In the genomic region with DNA sequence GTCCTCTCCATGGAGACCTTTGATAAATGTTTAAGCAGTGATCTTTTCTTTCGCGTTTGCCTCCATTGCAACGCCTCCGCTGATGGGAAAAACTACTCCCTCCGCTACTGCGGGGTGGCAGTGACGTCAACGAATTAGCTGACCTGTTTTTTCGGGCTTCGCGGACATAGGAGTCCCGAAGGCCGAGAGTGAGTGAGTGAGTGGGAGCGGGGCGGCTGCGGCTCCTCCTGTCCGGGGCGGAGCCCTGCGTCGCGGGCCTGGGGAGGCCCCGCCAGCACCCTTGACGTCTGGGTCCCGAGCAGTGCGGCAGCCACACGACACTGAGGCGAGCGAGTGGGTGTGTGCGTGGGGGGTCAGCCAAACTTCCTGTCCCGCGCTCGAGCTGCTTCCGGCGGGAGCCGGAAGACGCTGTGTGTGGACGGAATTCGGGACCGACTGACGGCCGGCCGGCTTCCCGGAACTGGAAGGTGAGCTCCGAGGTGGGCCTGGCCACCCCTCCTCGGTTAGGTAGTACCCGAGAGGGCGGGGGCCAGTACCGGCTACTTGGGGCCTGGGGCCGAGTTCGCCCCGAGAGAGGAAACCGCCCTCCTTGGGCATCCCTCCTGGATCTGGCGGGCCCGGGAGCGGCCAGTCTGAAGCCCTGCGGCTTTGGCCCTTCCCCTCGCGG, we compare ENCODE assay signal across 8 cellular contexts. TPM values are rescaled to one million over a fixed set of nuclear protein-coding genes. Genes with fewer than 3 reads are reported as not detected.
DNase-seq lines count a peak whose midpoint lies in the region; ATAC-seq and TF ChIP-seq lines count a peak whose summit lies in the region.

A gene with protein sequence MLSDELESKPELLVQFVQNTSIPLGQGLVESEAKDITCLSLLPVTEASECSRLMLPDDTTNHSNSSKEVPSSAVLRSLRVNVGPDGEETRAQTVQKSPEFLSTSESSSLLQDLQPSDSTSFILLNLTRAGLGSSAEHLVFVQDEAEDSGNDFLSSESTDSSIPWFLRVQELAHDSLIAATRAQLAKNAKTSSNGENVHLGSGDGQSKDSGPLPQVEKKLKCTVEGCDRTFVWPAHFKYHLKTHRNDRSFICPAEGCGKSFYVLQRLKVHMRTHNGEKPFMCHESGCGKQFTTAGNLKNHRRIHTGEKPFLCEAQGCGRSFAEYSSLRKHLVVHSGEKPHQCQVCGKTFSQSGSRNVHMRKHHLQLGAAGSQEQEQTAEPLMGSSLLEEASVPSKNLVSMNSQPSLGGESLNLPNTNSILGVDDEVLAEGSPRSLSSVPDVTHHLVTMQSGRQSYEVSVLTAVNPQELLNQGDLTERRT (plus strand): TSS at position 411 of the 667 bp plus-strand sequence. CDS start 5,317 bp downstream, outside the sequence.

- TF ChIP-seq CTCF in AG04450 (IDR thresholded peaks at IDR 0.05; ENCODE audit: low read depth, low read length) (no peak), WTC11 (IDR thresholded peaks at IDR 0.05) (no peak), cardiac fibroblast (IDR thresholded peaks at IDR 0.05; ENCODE audit: low read depth, low read length) (no peak)

- peak within 1 kb of the TSS; percentile 88 for H3K4me3 Mint-ChIP-seq in WTC11

- CTCF ChIA-PET in AG04450 (lab: Charles Lee), result no interaction called here
- CTCF ChIA-PET in WTC11 (lab: Charles Lee), result interaction anchor here (0.6 to 2.2 kb wide), 8 partner anchors 9 to 254 kb away, joined by 3 to 9 read pairs (median 3); partner anchors contain the start of gene PTGR2

- no peaks in the 10 kb centered on the region; the same call in 1 of the 2 replicates for H3K9me3 ChIP-seq in AG04450 (ENCODE audit: control insufficient read depth, insufficient read depth, low read length)

- peak within 1 kb of the TSS; percentile 95 for H3K27ac ChIP-seq in AG04450 (ENCODE audit: low read depth, low read length)

- no peaks in the 10 kb centered on the region for H3K27me3 ChIP-seq in AG04450 (ENCODE audit: control insufficient read depth, insufficient read depth, low read length)

- H3K36me3 Mint-ChIP-seq in WTC11, result peaks cover 7% of the 10 kb centered on the region

- peak within 1 kb of the TSS; percentile 97 for H3K27ac Mint-ChIP-seq in WTC11

- ATAC-seq in GM18909 (IDR thresholded peaks at IDR 0.05; ENCODE audit: poor library complexity, unreplicated experiment), result peak; percentile 97
- peak; percentile 98 for ATAC-seq in HG03175 (IDR thresholded peaks at IDR 0.05; ENCODE audit: unreplicated experiment)
- peak; percentile 93 for ATAC-seq in WTC11

- H3K27me3 Mint-ChIP-seq in WTC11 (ENCODE audit: low read depth), result no peaks in the 10 kb centered on the region

- peak within 1 kb of the TSS; percentile 90 for H3K4me3 ChIP-seq in AG04450 (ENCODE audit: low read depth, low read length)
- peak within 1 kb of the TSS; percentile 83 to 87 for H3K4me3 ChIP-seq in cardiac fibroblast (replicated peaks in 1 of 2; ENCODE audit: low read depth in 2 of 2, low read length in 2 of 2)

- no peaks in the 10 kb centered on the region for H3K9me3 Mint-ChIP-seq in WTC11

- POLR2A ChIA-PET in AG04450 (lab: Yijun Ruan, JAX), result interaction anchor here (0.6 to 1.6 kb wide), 6 partner anchors 8 to 204 kb away, joined by 3 to 13 read pairs (median 4); partner anchors contain the start of genes BBOF1, ENTPD5 and PTGR2
- POLR2A ChIA-PET in WTC11 (lab: Charles Lee), result interaction anchor here (0.6 to 1.6 kb wide), 7 partner anchors 35 to 826 kb away, joined by 3 to 10 read pairs (median 4); partner anchors contain the start of genes COQ6, FAM161B and PTGR2

- peak; percentile 94 for DNase-seq in AG04450 (ENCODE audit: low read depth, low spot score)
- peak; percentile 97 for DNase-seq in NCI-H226
- peak; percentile 82 for DNase-seq in WTC11 (ENCODE audit: low spot score)
- peak; percentile 98 to 99 for DNase-seq in cardiac fibroblast (ENCODE audit: low read depth in 2 of 2)
- DNase-seq in iPS-NIHi7 (ENCODE audit: extremely low spot score), result peak; percentile 91
- peak; percentile 83 for DNase-seq in smooth muscle cell of the brain vasculature (ENCODE audit: low read depth, low spot score)

- H3K4me1 Mint-ChIP-seq in WTC11, result peaks cover 20% of the 10 kb centered on the region

TF ChIP-seq in WTC11, 78 proteins besides CTCF, POLR2A, EP300 and RAD21 (continues in another document):
- TF ChIP-seq CREM (CRISPR knock-in tag; IDR thresholded peaks at IDR 0.05) (peak; percentile 80), ZBTB21 (CRISPR knock-in tag; IDR thresholded peaks at IDR 0.05; ENCODE audit: borderline replicate concordance) (peak; percentile 91; the same call in 1 of the 2 replicates), ZNF317 (CRISPR knock-in tag; IDR thresholded peaks at IDR 0.05; ENCODE audit: borderline replicate concordance, low read depth) (no peak), EMX1 (CRISPR knock-in tag; IDR thresholded peaks at IDR 0.05) (no peak), ZNF532 (CRISPR knock-in tag; IDR thresholded peaks at IDR 0.05; ENCODE audit: borderline replicate concordance) (no peak), SP1 (CRISPR knock-in tag; conservative IDR thresholded peaks at IDR 0.05) (peak; percentile 52; the same call in 1 of the 2 replicates), PRRX2 (CRISPR knock-in tag; IDR thresholded peaks at IDR 0.05) (no peak)
- TF ChIP-seq, protein P1, sequence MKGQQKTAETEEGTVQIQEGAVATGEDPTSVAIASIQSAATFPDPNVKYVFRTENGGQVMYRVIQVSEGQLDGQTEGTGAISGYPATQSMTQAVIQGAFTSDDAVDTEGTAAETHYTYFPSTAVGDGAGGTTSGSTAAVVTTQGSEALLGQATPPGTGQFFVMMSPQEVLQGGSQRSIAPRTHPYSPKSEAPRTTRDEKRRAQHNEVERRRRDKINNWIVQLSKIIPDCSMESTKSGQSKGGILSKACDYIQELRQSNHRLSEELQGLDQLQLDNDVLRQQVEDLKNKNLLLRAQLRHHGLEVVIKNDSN (CRISPR knock-in tag; IDR thresholded peaks at IDR 0.05), result peak; percentile 44; the same call in 1 of the 2 replicates
- TF ChIP-seq, protein P2, sequence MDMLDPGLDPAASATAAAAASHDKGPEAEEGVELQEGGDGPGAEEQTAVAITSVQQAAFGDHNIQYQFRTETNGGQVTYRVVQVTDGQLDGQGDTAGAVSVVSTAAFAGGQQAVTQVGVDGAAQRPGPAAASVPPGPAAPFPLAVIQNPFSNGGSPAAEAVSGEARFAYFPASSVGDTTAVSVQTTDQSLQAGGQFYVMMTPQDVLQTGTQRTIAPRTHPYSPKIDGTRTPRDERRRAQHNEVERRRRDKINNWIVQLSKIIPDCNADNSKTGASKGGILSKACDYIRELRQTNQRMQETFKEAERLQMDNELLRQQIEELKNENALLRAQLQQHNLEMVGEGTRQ (CRISPR knock-in tag; IDR thresholded peaks at IDR 0.05), result peak; percentile 32; the same call in 1 of the 2 replicates
- TF ChIP-seq, protein P3, sequence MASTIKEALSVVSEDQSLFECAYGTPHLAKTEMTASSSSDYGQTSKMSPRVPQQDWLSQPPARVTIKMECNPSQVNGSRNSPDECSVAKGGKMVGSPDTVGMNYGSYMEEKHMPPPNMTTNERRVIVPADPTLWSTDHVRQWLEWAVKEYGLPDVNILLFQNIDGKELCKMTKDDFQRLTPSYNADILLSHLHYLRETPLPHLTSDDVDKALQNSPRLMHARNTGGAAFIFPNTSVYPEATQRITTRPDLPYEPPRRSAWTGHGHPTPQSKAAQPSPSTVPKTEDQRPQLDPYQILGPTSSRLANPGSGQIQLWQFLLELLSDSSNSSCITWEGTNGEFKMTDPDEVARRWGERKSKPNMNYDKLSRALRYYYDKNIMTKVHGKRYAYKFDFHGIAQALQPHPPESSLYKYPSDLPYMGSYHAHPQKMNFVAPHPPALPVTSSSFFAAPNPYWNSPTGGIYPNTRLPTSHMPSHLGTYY (CRISPR knock-in tag; IDR thresholded peaks at IDR 0.05), result 0 out of 2 replicates have a peak, but pooled peaks have one; percentile 43
- TF ChIP-seq, protein P4, sequence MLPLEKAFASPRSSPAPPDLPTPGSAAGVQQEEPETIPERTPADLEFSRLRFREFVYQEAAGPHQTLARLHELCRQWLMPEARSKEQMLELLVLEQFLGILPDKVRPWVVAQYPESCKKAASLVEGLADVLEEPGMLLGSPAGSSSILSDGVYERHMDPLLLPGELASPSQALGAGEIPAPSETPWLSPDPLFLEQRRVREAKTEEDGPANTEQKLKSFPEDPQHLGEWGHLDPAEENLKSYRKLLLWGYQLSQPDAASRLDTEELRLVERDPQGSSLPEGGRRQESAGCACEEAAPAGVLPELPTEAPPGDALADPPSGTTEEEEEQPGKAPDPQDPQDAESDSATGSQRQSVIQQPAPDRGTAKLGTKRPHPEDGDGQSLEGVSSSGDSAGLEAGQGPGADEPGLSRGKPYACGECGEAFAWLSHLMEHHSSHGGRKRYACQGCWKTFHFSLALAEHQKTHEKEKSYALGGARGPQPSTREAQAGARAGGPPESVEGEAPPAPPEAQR (CRISPR knock-in tag; IDR thresholded peaks at IDR 0.05), result no peak

RNA-seq across cellular contexts. Expression of the gene that starts here (rescaled TPM):
- 54.5 and 55.3 TPM in 2 replicates for polyA plus RNA-seq in AG04450 (2011; rRNA removed)
- polyA minus RNA-seq in AG04450 (2011; rRNA and poly(A)+ RNA removed), result 41.0 and 51.4 TPM in 2 replicates
- total RNA-seq in WTC11 (2021), result 19.3 to 21.0 TPM (median 20.5 TPM) in 3 replicates

Comparison
In these comparisons a context has a peak if more than half of its experiments do, and no peak if none do; other contexts are left out.
1. Peak in every context shown above with its lines: DNase-seq, ATAC-seq, H3K4me3 ChIP-seq and H3K27ac ChIP-seq.